In genomic region chr5:158635565-158635964, GRCh38 we compare ENCODE assay signal across 16 cellular contexts.
"Had no signal": no experiment of that assay in that cellular context is flagged by ENCODE, and none has a peak within 500 bp of the region (broad histone marks: within the 10 kb centered on the region; RNA-seq: fewer than 3 reads in every experiment).

No MANE protein-coding gene starts in this region.

- H3K36me3 ChIP-seq: esophagus squamous epithelium, upper lobe of right lung had no signal

- H3K9me3 Mint-ChIP-seq: activated CD4-positive, alpha-beta T cell treated with anti-CD3 and anti-CD28 coated beads, Interleukin-2, amount 10 ng/mL, durations not matched to agents 24 days and 14 days; activated CD8-positive, alpha-beta T cell treated with anti-CD3 and anti-CD28 coated beads for 36 hours; activated naive CD4-positive, alpha-beta T cell treated with anti-CD3 and anti-CD28 coated beads for 36 hours; activated T-cell treated with anti-CD3 and anti-CD28 coated beads, Interleukin-2, amount 50 U/mL, for 24 hours; activated T-helper 2 cell treated with anti-CD3 and anti-CD28 coated beads, Interferon-gamma antibody, Interleukin-2, Interleukin-4, amounts not matched to agents 10 μg/mL and 5 μg/mL and 100 μg/mL, durations not matched to agents 14 hours and 24 hours and 36 hours; effector memory CD8-positive, alpha-beta T cell; naive thymus-derived CD8-positive, alpha-beta T cell had no signal

- H3K4me1 Mint-ChIP-seq: activated CD4-positive, alpha-beta T cell treated with anti-CD3 and anti-CD28 coated beads, Interleukin-2, amount 10 ng/mL, durations not matched to agents 24 days and 14 days had no signal

- H3K79me2 ChIP-seq: parathyroid adenoma had no signal

- H3K27ac ChIP-seq: body of pancreas, esophagus squamous epithelium, parathyroid adenoma, testis, upper lobe of right lung had no signal

- H3K36me3 Mint-ChIP-seq: naive thymus-derived CD8-positive, alpha-beta T cell had no signal

- H3K4me3 Mint-ChIP-seq: activated CD4-positive, alpha-beta T cell treated with anti-CD3 and anti-CD28 coated beads, Interleukin-2, amount 10 ng/mL, durations not matched to agents 24 days and 14 days; activated CD8-positive, alpha-beta T cell treated with anti-CD3 and anti-CD28 coated beads for 36 hours; activated naive CD4-positive, alpha-beta T cell treated with anti-CD3 and anti-CD28 coated beads for 36 hours; activated T-cell treated with anti-CD3 and anti-CD28 coated beads, Interleukin-2, amount 50 U/mL, for 24 hours; effector memory CD8-positive, alpha-beta T cell; naive thymus-derived CD8-positive, alpha-beta T cell had no signal

- H3K4me1 ChIP-seq: body of pancreas, esophagus squamous epithelium, parathyroid adenoma, testis, upper lobe of right lung had no signal

- ATAC-seq: activated CD8-positive, alpha-beta T cell treated with anti-CD3 and anti-CD28 coated beads for 36 hours; body of pancreas; effector memory CD8-positive, alpha-beta T cell; naive thymus-derived CD8-positive, alpha-beta T cell; sciatic nerve; upper lobe of right lung had no signal

- H3K27me3 ChIP-seq: body of pancreas, esophagus squamous epithelium, testis, upper lobe of right lung had no signal

- H3K27ac Mint-ChIP-seq: activated CD4-positive, alpha-beta T cell treated with anti-CD3 and anti-CD28 coated beads, Interleukin-2, amount 10 ng/mL, durations not matched to agents 24 days and 14 days; activated CD8-positive, alpha-beta T cell treated with anti-CD3 and anti-CD28 coated beads for 36 hours; activated naive CD4-positive, alpha-beta T cell treated with anti-CD3 and anti-CD28 coated beads for 36 hours; activated T-cell treated with anti-CD3 and anti-CD28 coated beads, Interleukin-2, amount 50 U/mL, for 24 hours; activated T-helper 2 cell treated with anti-CD3 and anti-CD28 coated beads, Interferon-gamma antibody, Interleukin-2, Interleukin-4, amounts not matched to agents 10 μg/mL and 5 μg/mL and 100 μg/mL, durations not matched to agents 14 hours and 24 hours and 36 hours; effector memory CD8-positive, alpha-beta T cell; naive thymus-derived CD8-positive, alpha-beta T cell had no signal

- H3K9ac ChIP-seq: parathyroid adenoma had no signal

- DNase-seq: activated CD4-positive, alpha-beta T cell treated with anti-CD3 and anti-CD28 coated beads, Interleukin-2, amount 10 ng/mL, durations not matched to agents 24 days and 14 days; activated CD8-positive, alpha-beta T cell treated with anti-CD3 and anti-CD28 coated beads for 36 hours; activated naive CD4-positive, alpha-beta T cell treated with anti-CD3 and anti-CD28 coated beads for 36 hours; activated T-cell treated with anti-CD3 and anti-CD28 coated beads, Interleukin-2, amount 50 U/mL, for 24 hours; body of pancreas; effector memory CD8-positive, alpha-beta T cell; esophagus squamous epithelium; mesenchymal stem cell; naive thymus-derived CD8-positive, alpha-beta T cell; stimulated activated CD4-positive, alpha-beta T cell treated with anti-CD3 and anti-CD28 coated beads, Interleukin-4, amount 100 ng/mL, for 1 hour; testis; upper lobe of right lung had no signal

- H2AFZ ChIP-seq: parathyroid adenoma had no signal

- H3K4me2 ChIP-seq: smooth muscle cell had no signal

- H3K27me3 Mint-ChIP-seq: activated CD4-positive, alpha-beta T cell treated with anti-CD3 and anti-CD28 coated beads, Interleukin-2, amount 10 ng/mL, durations not matched to agents 24 days and 14 days; activated CD8-positive, alpha-beta T cell treated with anti-CD3 and anti-CD28 coated beads for 36 hours had no signal

- H3K4me3 ChIP-seq: body of pancreas, esophagus squamous epithelium, smooth muscle cell, testis, upper lobe of right lung had no signal

- H3K9me3 ChIP-seq: body of pancreas, esophagus squamous epithelium, testis, upper lobe of right lung had no signal
